Comparison of ENCODE assay signal across 9 cellular contexts in genomic region chr11:22829231-22830081, GRCh38. TPM values are rescaled to one million over a fixed set of nuclear protein-coding genes. Genes with fewer than 3 reads are reported as not detected.
DNase-seq lines count a peak whose midpoint lies in the region; ATAC-seq, FAIRE-seq and TF ChIP-seq lines count a peak whose summit lies in the region.
"Had no signal": no experiment of that assay in that cellular context is flagged by ENCODE, and none has a peak within 500 bp of the region (broad histone marks: within the 10 kb centered on the region; RNA-seq: fewer than 3 reads in every experiment).

SVIP (minus strand) TSS chr11:22829801; CDS start chr11:22829748, 53 bp downstream.

- peak; percentile 92 for DNase-seq in AG08396 (ENCODE audit: low spot score)
- peak; percentile 81 for DNase-seq in NCI-H226
- DNase-seq in activated CD4-positive, CD25-positive, alpha-beta regulatory T cell treated with anti-CD3 and anti-CD28 coated beads, Interleukin-2, amount 50 U/mL, for 72 hours, result peak; percentile 90
- peak; percentile 40 to 96 for DNase-seq in cerebellar nuclear complex (lab: John Stamatoyannopoulos, UW)
- DNase-seq in keratinocyte (ENCODE audit: low read depth, low spot score), result peak; percentile 23
- DNase-seq in stimulated activated CD4-positive, alpha-beta T cell treated with anti-CD3 and anti-CD28 coated beads, Interleukin-12 subunit alpha, Interleukin-12 subunit beta, amount 100 ng/mL, for 48 hours (ENCODE audit: low read depth in 2 of 3, low spot score in 1 of 3), result peak; percentile 88 to 94 (median 90)

- peak within 1 kb of the TSS; percentile 44 for H3K9ac ChIP-seq in keratinocyte (ENCODE audit: control insufficient read depth, extremely low read depth, insufficient read depth, low read length)

- TF ChIP-seq CTCF in keratinocyte (optimal IDR thresholded peaks at IDR 0.05 in 1 of 3, IDR thresholded peaks at IDR 0.05 in 1 of 3, conservative IDR thresholded peaks at IDR 0.05 in 1 of 3; ENCODE audit: extremely low read depth in 1 of 3, insufficient read depth in 2 of 3, low read length in 3 of 3), result peak; percentile 38 to 82 (median 44)

- FAIRE-seq in keratinocyte (lab: Jason Lieb, UNC), result no peak
- FAIRE-seq: TTC549 had no signal

- peak within 1 kb of the TSS; percentile 89 for H3K4me2 ChIP-seq in keratinocyte (ENCODE audit: control insufficient read depth, extremely low read depth, insufficient read depth, low read depth, low read length)

- no peaks in the 10 kb centered on the region for H4K20me1 ChIP-seq in keratinocyte (ENCODE audit: control insufficient read depth, extremely low read depth, insufficient read depth, low read length)

- H3K27me3 ChIP-seq in keratinocyte (ENCODE audit: control insufficient read depth, extremely low read depth, insufficient read depth, low read length), result no peaks in the 10 kb centered on the region

- ATAC-seq in GM18907 (IDR thresholded peaks at IDR 0.05; ENCODE audit: unreplicated experiment) (peak; percentile 95), HG03139 (IDR thresholded peaks at IDR 0.05; ENCODE audit: unreplicated experiment) (peak; percentile 92)

- no peaks in the 10 kb centered on the region for H3K9me3 ChIP-seq in keratinocyte (ENCODE audit: control insufficient read depth, low read depth, low read length)

- H3K9me1 ChIP-seq in keratinocyte (ENCODE audit: control insufficient read depth, extremely low read depth, insufficient read depth, low read length), result no peaks in the 10 kb centered on the region

- no peaks in the 10 kb centered on the region for H3K36me3 ChIP-seq in keratinocyte (ENCODE audit: control insufficient read depth in 2 of 2, extremely low read depth in 1 of 2, insufficient read depth in 2 of 2, low read length in 2 of 2)

- peak within 1 kb of the TSS; percentile 81 for H2AFZ ChIP-seq in keratinocyte (ENCODE audit: control insufficient read depth, low read length)

- dilution Hi-C loops in keratinocyte (cut with MboI; ENCODE audit: extremely low pct_ligation_motif_present, low sequenced_read_pairs), result no loop called here

- no peak within 1 kb of the TSS for H3K27ac ChIP-seq in keratinocyte (ENCODE audit: control insufficient read depth, insufficient read depth, low read length)

- no peaks in the 10 kb centered on the region for H3K79me2 ChIP-seq in keratinocyte (ENCODE audit: control insufficient read depth, insufficient read depth, low read length)

- peaks cover 5% of the 10 kb centered on the region for H3K4me1 ChIP-seq in keratinocyte (ENCODE audit: control insufficient read depth, extremely low read depth, insufficient read depth, low read length)

- peak within 1 kb of the TSS; percentile 69 to 79 (median 73) for H3K4me3 ChIP-seq in keratinocyte (ENCODE audit: control insufficient read depth in 2 of 3, extremely low read depth in 1 of 3, insufficient read depth in 2 of 3, low read depth in 1 of 3, low read length in 3 of 3)

RNA-seq across cellular contexts. Expression of gene SVIP, which starts in this region (rescaled TPM):
- 0.64 to 3.3 TPM (median 0.76 TPM) in 3 replicates for polyA plus RNA-seq in keratinocyte
- 9.8 TPM for polyA plus RNA-seq in keratinocyte (2011; ENCODE audit: low read depth)
- 1.0 and 3.0 TPM in 2 replicates for polyA plus RNA-seq in keratinocyte (2011; cell fraction: cytosol; rRNA removed)
- 0.19 and 0.41 TPM in 2 replicates for polyA plus RNA-seq in keratinocyte (2011; cell fraction: nucleus; rRNA removed)
- polyA plus RNA-seq in keratinocyte (2012; ENCODE audit: low replicate concordance), result 2.3 and 10.0 TPM in 2 replicates
- polyA minus RNA-seq in keratinocyte, result 0.20 to 0.45 TPM (median 0.20 TPM) in 3 replicates
- polyA minus RNA-seq in keratinocyte (2011; cell fraction: cytosol; rRNA and poly(A)+ RNA removed), result not detected
- 0.16 and 0.21 TPM in 2 replicates for polyA minus RNA-seq in keratinocyte (2011; cell fraction: nucleus; rRNA and poly(A)+ RNA removed)

Comparison
In these comparisons a context has a peak if more than half of its experiments do, and no peak if none do; other contexts are left out.
1. DNase-seq: peak in every context shown above with its lines; median percentile 92 in AG08396; 90 in activated CD4-positive, CD25-positive, alpha-beta regulatory T cell treated with anti-CD3 and anti-CD28 coated beads, Interleukin-2, amount 50 U/mL, for 72 hours; 90 in stimulated activated CD4-positive, alpha-beta T cell treated with anti-CD3 and anti-CD28 coated beads, Interleukin-12 subunit alpha, Interleukin-12 subunit beta, amount 100 ng/mL, for 48 hours; 81 in NCI-H226; 68 in cerebellar nuclear complex; 23 in keratinocyte.